In the genomic region with DNA sequence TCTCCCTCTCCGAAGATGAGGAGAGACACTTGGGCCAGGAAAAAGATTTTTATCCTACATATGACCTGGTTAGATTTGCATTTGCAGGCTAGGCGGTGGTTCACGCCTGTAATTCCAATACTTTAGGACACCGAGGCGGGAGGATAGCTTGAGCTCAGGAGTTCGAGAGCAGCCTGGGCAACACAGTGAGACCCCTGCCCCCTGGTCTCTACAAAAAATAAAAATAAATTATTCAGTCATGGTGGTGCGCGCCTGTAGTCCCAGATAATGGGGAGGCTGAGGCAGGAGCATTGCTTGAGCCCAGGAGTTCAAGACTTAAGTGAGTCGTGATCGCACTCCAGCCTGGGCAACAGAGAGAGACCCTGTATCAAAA, we compare ENCODE assay signal across 8 cellular contexts. TPM values are rescaled to one million over a fixed set of nuclear protein-coding genes. Genes with fewer than 3 reads are reported as not detected.
DNase-seq lines count a peak whose midpoint lies in the region; ATAC-seq and TF ChIP-seq lines count a peak whose summit lies in the region.

No MANE protein-coding gene starts in this region.

- H3K4me1 ChIP-seq in CD8-positive, alpha-beta memory T cell (ENCODE audit: insufficient read depth, low read length): peaks cover 16% of the 10 kb centered on the region
- H3K4me1 ChIP-seq in PC-3 (ENCODE audit: insufficient read depth, low read length) (peaks cover 11% of the 10 kb centered on the region), ovary (ENCODE audit: insufficient read depth) (peaks cover 4% of the 10 kb centered on the region)

- CTCF ChIA-PET in CD8-positive, alpha-beta memory T cell (lab: Charles Lee): interaction anchor here (0.9 to 5.2 kb wide), 11 partner anchors 9 to 313 kb away, joined by 3 to 35 read pairs (median 6); a partner anchor contains a TSS
- CTCF ChIA-PET in PC-3 (lab: Charles Lee): interaction anchor here (1.2 kb wide), 1 partner anchor 101 kb away, joined by 3 read pairs; no protein-coding TSS in a partner anchor

- no peaks in the 10 kb centered on the region for H3K9me2 ChIP-seq in PC-3 (replicated peaks; ENCODE audit: low read length)

- H3K79me2 ChIP-seq in PC-3 (ENCODE audit: low read length): peaks cover 17% of the 10 kb centered on the region

- peak overlapping the region; percentile 99 for H2AFZ ChIP-seq in PC-3 (ENCODE audit: low read length)

- TF ChIP-seq CTCF in PC-3 (conservative IDR thresholded peaks at IDR 0.05; ENCODE audit: low read depth, low read length): no peak
- no peak for TF ChIP-seq CTCF in epithelial cell of proximal tubule (conservative IDR thresholded peaks at IDR 0.05; ENCODE audit: low read depth, low read length)
- TF ChIP-seq CTCF in ovary (IDR thresholded peaks at IDR 0.05): no peak

- peak overlapping the region in 6 of 8 donors; percentile 37 to 88 (median 79) for H3K27ac Mint-ChIP-seq in CD8-positive, alpha-beta memory T cell

- peaks cover 0 to 32% (median 2%) of the 10 kb centered on the region in 3 donors for H3K36me3 Mint-ChIP-seq in CD8-positive, alpha-beta memory T cell

- H3K4me3 Mint-ChIP-seq in CD8-positive, alpha-beta memory T cell: peak overlapping the region; percentile 88 to 95 (median 92)

- TF ChIP-seq POLR2A in ovary (IDR thresholded peaks at IDR 0.05): no peak

- POLR2A ChIA-PET in CD8-positive, alpha-beta memory T cell (lab: Charles Lee): interaction anchor here (0.6 to 1.9 kb wide), 5 partner anchors 11 to 101 kb away, joined by 3 to 12 read pairs (median 3); a partner anchor contains a TSS
- POLR2A ChIA-PET in PC-3 (lab: Charles Lee; ENCODE audit: unreplicated experiment): no interaction called here

- H3K27ac ChIP-seq in CD8-positive, alpha-beta memory T cell (ENCODE audit: low read depth, low read length): peak overlapping the region; percentile 79
- H3K27ac ChIP-seq in PC-3 (ENCODE audit: low read length): no peak overlapping the region
- peak overlapping the region in 1 of 2 donors; percentile 59 for H3K27ac ChIP-seq in ovary

- H3K9ac ChIP-seq in PC-3 (ENCODE audit: low read length): peak overlapping the region; percentile 90; the same call in 1 of the 2 replicates

- peaks cover 8% of the 10 kb centered on the region for H3K36me3 ChIP-seq in CD8-positive, alpha-beta memory T cell (ENCODE audit: insufficient read depth, low read length)
- H3K36me3 ChIP-seq in PC-3 (ENCODE audit: low read depth, low read length) (no peaks in the 10 kb centered on the region), ovary (no peaks in the 10 kb centered on the region)

- intact Hi-C loops in PC-3 (cut with micrococcal nuclease) (no loop called here), ovary (cut with DNase I) (no loop called here)

- 75 to 80% (median 80%) methylated on average over 10 of the region's 10 CpGs for WGBS in ovary, 3 donors

- H3K27me3 Mint-ChIP-seq in CD8-positive, alpha-beta memory T cell: peaks cover 0 to 1% of the 10 kb centered on the region in 2 donors

- no TSS peak for BruUV-seq in PC-3 (replicated peaks; lab: Mats Ljungman, UMichigan)

- TF ChIP-seq EP300 in ovary (IDR thresholded peaks at IDR 0.05): no peak

- ATAC-seq in PC-3: no peak
- no peak for ATAC-seq in HG02852 (IDR thresholded peaks at IDR 0.05; ENCODE audit: unreplicated experiment)

- H4K20me1 ChIP-seq in PC-3 (ENCODE audit: low read length): no peaks in the 10 kb centered on the region

- DNase-seq in CD8-positive, alpha-beta memory T cell: no peak
- DNase-seq in PC-3 (no peak), epithelial cell of proximal tubule (ENCODE audit: low read depth) (no peak), ovary (no peak), D341Med (ENCODE audit: low spot score) (no peak), DMS153 treated with DMSO at 0.1 percent for 48 hours (lab: John Stamatoyannopoulos, UW; ENCODE audit: unreplicated experiment) (no peak), putamen (ENCODE audit: low spot score) (no peak)

- peak overlapping the region; percentile 90 for H3K4me3 ChIP-seq in CD8-positive, alpha-beta memory T cell (ENCODE audit: low read length)
- peak overlapping the region; percentile 78 for H3K4me3 ChIP-seq in PC-3 (ENCODE audit: low read length)
- H3K4me3 ChIP-seq in epithelial cell of proximal tubule (ENCODE audit: low read depth, low read length): peak overlapping the region; percentile 84
- H3K4me3 ChIP-seq in ovary: peak overlapping the region; percentile 52

- peak overlapping the region; percentile 98 for H3K4me2 ChIP-seq in PC-3 (ENCODE audit: low read length)

- H3K27me3 ChIP-seq in CD8-positive, alpha-beta memory T cell (ENCODE audit: insufficient read depth, low read length, poor library complexity, severe bottlenecking): no peaks in the 10 kb centered on the region
- no peaks in the 10 kb centered on the region for H3K27me3 ChIP-seq in PC-3 (ENCODE audit: low read length)
- no peaks in the 10 kb centered on the region for H3K27me3 ChIP-seq in ovary

- H3F3A ChIP-seq in PC-3 (ENCODE audit: low read length, unreplicated experiment): no peaks in the 10 kb centered on the region

- H3K9me3 ChIP-seq in CD8-positive, alpha-beta memory T cell (ENCODE audit: low read length): no peaks in the 10 kb centered on the region
- H3K9me3 ChIP-seq in PC-3 (ENCODE audit: low read length) (no peaks in the 10 kb centered on the region), ovary (no peaks in the 10 kb centered on the region)

- H3K9me3 Mint-ChIP-seq in CD8-positive, alpha-beta memory T cell: no peaks in the 10 kb centered on the region

- H3K4me1 Mint-ChIP-seq in CD8-positive, alpha-beta memory T cell: peaks cover 13 to 21% (median 19%) of the 10 kb centered on the region in 3 donors

RNA-seq across cellular contexts. Expression of a gene that starts 7.9 kb away (rescaled TPM):
- total RNA-seq in CD8-positive, alpha-beta memory T cell: 10 to 100 TPM; 52.6 to 55.1 TPM
- polyA plus RNA-seq in CD8-positive, alpha-beta memory T cell: 153 TPM
- total RNA-seq in PC-3 (2014; rRNA removed) (39.1 and 39.8 TPM in 2 replicates), epithelial cell of proximal tubule (33.7 and 45.7 TPM in 2 replicates), ovary (10 to 100 TPM; 31.0 to 59.7 (median 46.6) TPM)
- 10 to 100 TPM; 17.3 to 30.6 TPM for polyA plus RNA-seq in ovary

RNA-seq across cellular contexts. Expression of a gene that starts 12.5 kb away (rescaled TPM):
- total RNA-seq in CD8-positive, alpha-beta memory T cell: 100 to 1,000 TPM; 181 TPM
- 129 TPM for polyA plus RNA-seq in CD8-positive, alpha-beta memory T cell
- total RNA-seq in PC-3 (2014; rRNA removed) (98.5 and 167 TPM in 2 replicates), epithelial cell of proximal tubule (219 and 549 TPM in 2 replicates), ovary (10 to 100 TPM; 35.9 to 98.1 (median 67.8) TPM)
- polyA plus RNA-seq in ovary: 100 to 1,000 TPM in 1 of 2 donors, 10 to 100 TPM in 1; 67.6 to 105 TPM

RNA-seq across cellular contexts. Expression of a gene that starts 13.3 kb away (rescaled TPM):
- 10 to 100 TPM; 56.5 to 58.6 TPM for total RNA-seq in CD8-positive, alpha-beta memory T cell
- 14.3 TPM for polyA plus RNA-seq in CD8-positive, alpha-beta memory T cell
- total RNA-seq in PC-3 (2014; rRNA removed) (31.8 and 35.1 TPM in 2 replicates), epithelial cell of proximal tubule (36.3 and 40.4 TPM in 2 replicates), ovary (10 to 100 TPM; 35.8 to 44.9 (median 42.0) TPM)
- polyA plus RNA-seq in ovary: 10 to 100 TPM; 18.4 to 57.4 TPM

RNA-seq across cellular contexts. Expression of a gene that starts 27.5 kb away (rescaled TPM):
- 1 to 10 TPM; 1.2 to 1.5 TPM for total RNA-seq in CD8-positive, alpha-beta memory T cell
- polyA plus RNA-seq in CD8-positive, alpha-beta memory T cell: 0.13 TPM
- 0.44 and 0.86 TPM in 2 replicates for total RNA-seq in PC-3 (2014; rRNA removed)
- 0.07 and 0.52 TPM in 2 replicates for total RNA-seq in epithelial cell of proximal tubule
- total RNA-seq in ovary: 10 to 100 TPM in 1 of 7 donors, 1 to 10 TPM in 6; 2.4 to 13.1 (median 3.2) TPM
- polyA plus RNA-seq in ovary: 1 to 10 TPM; 2.7 to 3.7 TPM

RNA-seq across cellular contexts. Expression of a gene that starts 27.9 kb away (rescaled TPM):
- total RNA-seq in CD8-positive, alpha-beta memory T cell: 10 to 100 TPM; 18.9 to 20.0 TPM
- polyA plus RNA-seq in CD8-positive, alpha-beta memory T cell: 11.1 TPM
- total RNA-seq in PC-3 (2014; rRNA removed) (5.5 and 7.7 TPM in 2 replicates), epithelial cell of proximal tubule (4.0 and 5.3 TPM in 2 replicates), ovary (10 to 100 TPM in 6 of 7 donors, 1 to 10 TPM in 1; 8.3 to 19.6 (median 17.1) TPM)
- polyA plus RNA-seq in ovary: 10 to 100 TPM; 13.0 to 15.5 TPM
